ENCODE assay signal across 8 cellular contexts in genomic region chr15:40436116-40436891, GRCh38. TPM values are rescaled to one million over a fixed set of nuclear protein-coding genes. Genes with fewer than 3 reads are reported as not detected.
A peak's percentile ranks its signal among the peaks of the same experiment; 100 is the strongest.
DNase-seq lines count a peak whose midpoint lies in the region; ATAC-seq, FAIRE-seq and TF ChIP-seq lines count a peak whose summit lies in the region.

No MANE protein-coding gene starts in this region.

- H3K27ac Mint-ChIP-seq in astrocyte (ENCODE audit: unreplicated experiment), result no peak overlapping the region

- peaks cover 10 to 64% (median 23%) of the 10 kb centered on the region in 7 donors for H3K27me3 ChIP-seq in heart right ventricle
- peaks cover 68% of the 10 kb centered on the region for H3K27me3 ChIP-seq in astrocyte (ENCODE audit: insufficient read depth, low read length)
- H3K27me3 ChIP-seq in right lobe of liver, result no peaks in the 10 kb centered on the region

- peak overlapping the region; percentile 51 for H2AFZ ChIP-seq in astrocyte (ENCODE audit: low read depth, low read length)

- H3K4me1 ChIP-seq in heart right ventricle, result peaks cover 16 to 48% (median 29%) of the 10 kb centered on the region in 9 donors
- peaks cover 19% of the 10 kb centered on the region for H3K4me1 ChIP-seq in astrocyte (ENCODE audit: insufficient read depth, low read length)
- peaks cover 0 to 10% (median 2%) of the 10 kb centered on the region in 4 donors for H3K4me1 ChIP-seq in right lobe of liver
- no peaks in the 10 kb centered on the region for H3K4me1 ChIP-seq in urinary bladder (ENCODE audit: insufficient read depth)

- H3K9ac ChIP-seq in astrocyte (ENCODE audit: low read length), result no peak overlapping the region

- H3K36me3 Mint-ChIP-seq in astrocyte (ENCODE audit: low read depth, unreplicated experiment), result peaks cover 3% of the 10 kb centered on the region

- 1 to 2% methylated on average over 32 to 39 of the region's 39 CpGs for WGBS in heart right ventricle, 2 donors
- under 1% methylated on average over 12 of the region's 39 CpGs for WGBS in right lobe of liver (ENCODE audit: insufficient coverage, low coverage, low lambda C conversion rate, missing lambda C conversion rate)
- under 1% methylated on average over 39 of the region's 39 CpGs for WGBS in urinary bladder

- ATAC-seq in heart right ventricle (no peak), Right ventricle myocardium superior (ENCODE audit: poor library complexity) (no peak), right lobe of liver (no peak), HG03196 (IDR thresholded peaks at IDR 0.05; ENCODE audit: unreplicated experiment) (no peak)

- no peaks in the 10 kb centered on the region for H4K20me1 ChIP-seq in astrocyte (ENCODE audit: insufficient read depth, low read length)

- DNase-seq in heart right ventricle, result peak in 1 of 2 donors; percentile 27
- no peak for DNase-seq in Right ventricle myocardium superior
- DNase-seq in astrocyte (ENCODE audit: low read depth), result no peak
- no peak for DNase-seq in right lobe of liver
- DNase-seq in stimulated activated CD4-positive, alpha-beta T cell treated with anti-CD3 and anti-CD28 coated beads, Interleukin-12 subunit alpha, Interleukin-12 subunit beta, amount 100 ng/mL, for 4 hours, result no peak
- DNase-seq in activated gamma-delta T cell (lab: John Stamatoyannopoulos, UW), result no peak

- H3K36me3 ChIP-seq in heart right ventricle, result no peaks in the 10 kb centered on the region
- no peaks in the 10 kb centered on the region for H3K36me3 ChIP-seq in astrocyte (ENCODE audit: insufficient read depth, low read length)
- no peaks in the 10 kb centered on the region for H3K36me3 ChIP-seq in right lobe of liver
- no peaks in the 10 kb centered on the region for H3K36me3 ChIP-seq in urinary bladder (ENCODE audit: insufficient read depth)

- intact Hi-C loops in heart right ventricle (cut with DNase I), result no loop called here
- intact Hi-C loops in Right ventricle myocardium superior (cut with DNase I), result no loop called here
- intact Hi-C loops in right lobe of liver (cut with DNase I), result no loop called here

- no peak overlapping the region for H3K27ac ChIP-seq in heart right ventricle
- H3K27ac ChIP-seq in astrocyte (ENCODE audit: low read depth, low read length), result no peak overlapping the region
- H3K27ac ChIP-seq in right lobe of liver, result no peak overlapping the region
- no peak overlapping the region for H3K27ac ChIP-seq in urinary bladder (ENCODE audit: low read depth)

- no peak for TF ChIP-seq CTCF in heart right ventricle (IDR thresholded peaks at IDR 0.05)
- TF ChIP-seq CTCF in astrocyte (IDR thresholded peaks at IDR 0.05; ENCODE audit: insufficient read depth, low read depth, low read length), result no peak
- no peak for TF ChIP-seq CTCF in right lobe of liver (IDR thresholded peaks at IDR 0.05)

- peak overlapping the region; percentile 76 for H3K4me2 ChIP-seq in astrocyte (ENCODE audit: low read length)

- H3K79me2 ChIP-seq in astrocyte (ENCODE audit: insufficient read depth, low read length), result no peaks in the 10 kb centered on the region

- H3K9me3 ChIP-seq in heart right ventricle (no peaks in the 10 kb centered on the region), astrocyte (ENCODE audit: insufficient read depth, low read depth, low read length) (no peaks in the 10 kb centered on the region), right lobe of liver (no peaks in the 10 kb centered on the region)

- no peaks in the 10 kb centered on the region for H3K9me3 Mint-ChIP-seq in astrocyte (ENCODE audit: unreplicated experiment)

- H3K4me3 ChIP-seq in heart right ventricle (peak overlapping the region; percentile 23 to 52 (median 48)), astrocyte (ENCODE audit: insufficient read depth, low read depth, low read length) (peak overlapping the region; percentile 37), right lobe of liver (peak overlapping the region; percentile 21 to 32 (median 23)), urinary bladder (ENCODE audit: low read depth, low read length) (peak overlapping the region; percentile 23)

- no peak for TF ChIP-seq POLR2A in right lobe of liver (IDR thresholded peaks at IDR 0.05)

- H3K4me1 Mint-ChIP-seq in astrocyte (ENCODE audit: low read depth, unreplicated experiment), result peaks cover 18% of the 10 kb centered on the region

- peak overlapping the region; percentile 79 for H3K4me3 Mint-ChIP-seq in astrocyte (ENCODE audit: unreplicated experiment)

- peaks cover 43% of the 10 kb centered on the region for H3K27me3 Mint-ChIP-seq in astrocyte (ENCODE audit: low read depth, unreplicated experiment)

- no peak for FAIRE-seq in astrocyte (lab: Jason Lieb, UNC)

RNA-seq across cellular contexts. Expression of gene BAHD1, which starts 4.4 kb away (rescaled TPM):
- total RNA-seq in heart right ventricle, result 10 to 100 TPM; 12.1 to 17.8 (median 16.0) TPM
- 1 to 10 TPM; 8.9 to 9.7 TPM for polyA plus RNA-seq in heart right ventricle
- total RNA-seq in Right ventricle myocardium superior, result 16.2 TPM
- 30.4 and 32.2 TPM in 2 replicates for total RNA-seq in astrocyte
- 10 to 100 TPM in 1 of 6 experiments, 1 to 10 TPM in 5; 6.5 to 10.5 (median 9.0) TPM for total RNA-seq in right lobe of liver
- 7.9 TPM for total RNA-seq in urinary bladder
- 23.0 TPM for polyA plus RNA-seq in urinary bladder

RNA-seq across cellular contexts. Expression of gene IVD, which starts 30.7 kb away (rescaled TPM):
- 100 to 1,000 TPM in 7 of 10 donors, 10 to 100 TPM in 3; 71.1 to 143 (median 109) TPM for total RNA-seq in heart right ventricle
- 10 to 100 TPM; 42.2 to 44.4 TPM for polyA plus RNA-seq in heart right ventricle
- 90.8 TPM for total RNA-seq in Right ventricle myocardium superior
- 53.6 and 55.1 TPM in 2 replicates for total RNA-seq in astrocyte
- total RNA-seq in right lobe of liver, result 100 to 1,000 TPM in 3 of 6 experiments, 10 to 100 TPM in 3; 89.7 to 231 (median 122) TPM
- total RNA-seq in urinary bladder, result 39.4 TPM
- polyA plus RNA-seq in urinary bladder, result 48.5 TPM

RNA-seq across cellular contexts. Expression of gene CHST14, which starts 34.5 kb away (rescaled TPM):
- 10 to 100 TPM in 2 of 10 donors, 1 to 10 TPM in 8; 5.7 to 11.5 (median 9.0) TPM for total RNA-seq in heart right ventricle
- polyA plus RNA-seq in heart right ventricle, result 1 to 10 TPM; 5.3 to 8.8 TPM
- 7.5 TPM for total RNA-seq in Right ventricle myocardium superior
- 25.7 and 26.4 TPM in 2 replicates for total RNA-seq in astrocyte
- 1 to 10 TPM; 2.9 to 5.7 (median 4.8) TPM for total RNA-seq in right lobe of liver
- total RNA-seq in urinary bladder, result 11.8 TPM
- 22.6 TPM for polyA plus RNA-seq in urinary bladder

RNA-seq across cellular contexts. Expression of gene KNSTRN, which starts 53.8 kb away (rescaled TPM):
- total RNA-seq in heart right ventricle, result 10 to 100 TPM in 3 of 10 donors, 1 to 10 TPM in 7; 5.3 to 16.0 (median 8.3) TPM
- polyA plus RNA-seq in heart right ventricle, result 10 to 100 TPM in 1 of 2 donors, 1 to 10 TPM in 1; 8.2 to 13.1 TPM
- total RNA-seq in Right ventricle myocardium superior, result 7.9 TPM
- total RNA-seq in astrocyte, result 32.9 and 37.8 TPM in 2 replicates
- total RNA-seq in right lobe of liver, result 10 to 100 TPM in 4 of 6 experiments, 1 to 10 TPM in 2; 5.4 to 17.2 (median 11.2) TPM
- total RNA-seq in urinary bladder, result 25.4 TPM
- polyA plus RNA-seq in urinary bladder, result 7.5 TPM
